1 cellular context compared by ENCODE assay signal in genomic region chr14:23047042-23047634, GRCh38.
TF ChIP-seq lines count a peak whose summit lies in the region.

No MANE protein-coding gene starts in this region.

TF ChIP-seq in H1, 55 proteins besides CTCF, POLR2A, EP300 and RAD21:
- TF ChIP-seq SP4 (IDR thresholded peaks at IDR 0.05; ENCODE audit: low read length), result no peak
- TF ChIP-seq USF2 (IDR thresholded peaks at IDR 0.05; ENCODE audit: low read length), result no peak
- TF ChIP-seq TEAD4 (IDR thresholded peaks at IDR 0.05; ENCODE audit: low read depth, low read length), result no peak
